8 cellular contexts compared by ENCODE assay signal in the genomic region with DNA sequence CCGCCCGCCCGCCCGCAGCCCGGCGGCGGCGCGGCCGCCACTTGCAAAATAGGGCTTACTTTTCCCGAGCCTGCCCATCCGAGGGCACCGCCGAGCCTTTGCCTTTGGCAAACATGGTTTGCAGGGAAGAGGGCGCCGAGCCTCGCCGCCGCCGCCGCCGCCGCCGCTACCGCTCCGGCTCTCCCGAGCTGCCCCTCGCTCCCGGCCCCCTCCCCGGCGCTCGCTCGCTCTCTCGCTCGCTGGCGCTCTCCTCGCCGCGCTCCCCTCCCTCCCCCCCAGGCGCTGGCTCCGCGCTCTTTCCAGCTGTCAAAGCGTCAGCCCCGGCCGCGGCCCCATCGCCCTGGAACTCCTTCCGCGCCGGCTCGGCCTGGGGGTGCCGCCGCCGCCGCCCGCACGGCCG. TPM values are rescaled to one million over a fixed set of nuclear protein-coding genes. Genes with fewer than 3 reads are reported as not detected.
DNase-seq lines count a peak whose midpoint lies in the region; ATAC-seq and TF ChIP-seq lines count a peak whose summit lies in the region.

No MANE protein-coding gene starts in this region.

- no peak for TF ChIP-seq POLR2A in right lobe of liver (IDR thresholded peaks at IDR 0.05)

- peaks cover 76% of the 10 kb centered on the region for H3K4me1 Mint-ChIP-seq in activated naive CD4-positive, alpha-beta T cell treated with anti-CD3 and anti-CD28 coated beads, Interleukin-2, amount 10 ng/mL, durations not matched to agents 7 days and 5 days
- peaks cover 71% of the 10 kb centered on the region for H3K4me1 Mint-ChIP-seq in activated CD4-positive, alpha-beta memory T cell treated with anti-CD3 and anti-CD28 coated beads, Interleukin-2, amount 10 ng/mL, durations not matched to agents 7 days and 5 days

- H3K36me3 ChIP-seq in right lobe of liver (peaks cover 0 to 12% (median 1%) of the 10 kb centered on the region in 4 donors), upper lobe of right lung (peaks cover 13% of the 10 kb centered on the region)

- no peaks in the 10 kb centered on the region for H3K9me3 Mint-ChIP-seq in activated naive CD4-positive, alpha-beta T cell treated with anti-CD3 and anti-CD28 coated beads, Interleukin-2, amount 10 ng/mL, durations not matched to agents 7 days and 5 days
- H3K9me3 Mint-ChIP-seq in activated naive CD4-positive, alpha-beta T cell treated with anti-CD3 and anti-CD28 coated beads, Interleukin-2, amount 50 U/mL, for 72 hours, result no peaks in the 10 kb centered on the region
- H3K9me3 Mint-ChIP-seq in activated CD4-positive, alpha-beta memory T cell treated with anti-CD3 and anti-CD28 coated beads, Interleukin-2, amount 10 ng/mL, durations not matched to agents 7 days and 5 days, result no peaks in the 10 kb centered on the region

- H3K9me3 ChIP-seq in right lobe of liver (no peaks in the 10 kb centered on the region), upper lobe of right lung (no peaks in the 10 kb centered on the region)

- H3K36me3 Mint-ChIP-seq in activated naive CD4-positive, alpha-beta T cell treated with anti-CD3 and anti-CD28 coated beads, Interleukin-2, amount 10 ng/mL, durations not matched to agents 7 days and 5 days, result peaks cover 41% of the 10 kb centered on the region
- peaks cover 27 to 38% of the 10 kb centered on the region in 2 donors for H3K36me3 Mint-ChIP-seq in activated naive CD4-positive, alpha-beta T cell treated with anti-CD3 and anti-CD28 coated beads, Interleukin-2, amount 50 U/mL, for 72 hours
- peaks cover 36% of the 10 kb centered on the region for H3K36me3 Mint-ChIP-seq in activated CD4-positive, alpha-beta memory T cell treated with anti-CD3 and anti-CD28 coated beads, Interleukin-2, amount 10 ng/mL, durations not matched to agents 7 days and 5 days (ENCODE audit: low read depth)

- no CpG with 5 or more reads among the region's 58 CpGs for WGBS in right lobe of liver (ENCODE audit: insufficient coverage, low coverage, low lambda C conversion rate, missing lambda C conversion rate)

- TF ChIP-seq CTCF in right lobe of liver (IDR thresholded peaks at IDR 0.05), result no peak
- TF ChIP-seq CTCF in upper lobe of right lung (IDR thresholded peaks at IDR 0.05), result no peak

- intact Hi-C loops in right lobe of liver (cut with DNase I), result loop anchor here (5.0 to 10.0 kb wide), 3 partner anchors 81 to 134 kb away; no protein-coding TSS in a partner anchor
- intact Hi-C loops in upper lobe of right lung (cut with DNase I), result loop anchor here (5.0 kb wide), 1 partner anchor 81 kb away; no protein-coding TSS in a partner anchor

- peak overlapping the region; percentile 62 to 79 (median 79) for H3K4me3 ChIP-seq in right lobe of liver
- H3K4me3 ChIP-seq in upper lobe of right lung, result peak overlapping the region; percentile 64

- peaks cover 0 to 8% (median 3%) of the 10 kb centered on the region in 4 donors for H3K4me1 ChIP-seq in right lobe of liver
- peaks cover 42% of the 10 kb centered on the region for H3K4me1 ChIP-seq in upper lobe of right lung

- H3K27ac ChIP-seq in right lobe of liver (peak overlapping the region in 2 of 3 donors; percentile 37 to 44), upper lobe of right lung (no peak overlapping the region)

- ATAC-seq in activated naive CD4-positive, alpha-beta T cell treated with anti-CD3 and anti-CD28 coated beads, Interleukin-2, amount 50 U/mL, for 72 hours, result no peak
- ATAC-seq in right lobe of liver, result no peak
- no peak for ATAC-seq in upper lobe of right lung
- no peak for ATAC-seq in GM18519 (IDR thresholded peaks at IDR 0.05; ENCODE audit: low FRiP score, unreplicated experiment)
- no peak for ATAC-seq in GM21723 (IDR thresholded peaks at IDR 0.05; ENCODE audit: unreplicated experiment)

- no peaks in the 10 kb centered on the region for H3K27me3 ChIP-seq in right lobe of liver
- no peaks in the 10 kb centered on the region for H3K27me3 ChIP-seq in upper lobe of right lung

- DNase-seq in activated naive CD4-positive, alpha-beta T cell treated with anti-CD3 and anti-CD28 coated beads, Interleukin-2, amount 10 ng/mL, durations not matched to agents 7 days and 5 days, result no peak
- DNase-seq in activated naive CD4-positive, alpha-beta T cell treated with anti-CD3 and anti-CD28 coated beads, Interleukin-2, amount 50 U/mL, for 72 hours (ENCODE audit: low spot score in 2 of 2), result no peak
- DNase-seq in activated CD4-positive, alpha-beta memory T cell treated with anti-CD3 and anti-CD28 coated beads, Interleukin-2, amount 10 ng/mL, durations not matched to agents 7 days and 5 days, result no peak
- DNase-seq in right lobe of liver (peak; percentile 38 to 62 (median 54)), upper lobe of right lung (no peak)
- no peak for DNase-seq in stimulated activated naive CD4-positive, alpha-beta T cell treated with Interleukin-2 at 50 U/mL for 16 hours (lab: John Stamatoyannopoulos, UW)

- peak overlapping the region; percentile 93 for H3K4me3 Mint-ChIP-seq in activated naive CD4-positive, alpha-beta T cell treated with anti-CD3 and anti-CD28 coated beads, Interleukin-2, amount 10 ng/mL, durations not matched to agents 7 days and 5 days
- peak overlapping the region; percentile 65 for H3K4me3 Mint-ChIP-seq in activated CD4-positive, alpha-beta memory T cell treated with anti-CD3 and anti-CD28 coated beads, Interleukin-2, amount 10 ng/mL, durations not matched to agents 7 days and 5 days

- CTCF ChIA-PET in activated naive CD4-positive, alpha-beta T cell treated with anti-CD3 and anti-CD28 coated beads, Interleukin-2, amount 10 ng/mL, durations not matched to agents 7 days and 5 days (lab: Charles Lee), result interaction anchor here (2.3 kb wide), 1 partner anchor 83 kb away, joined by 14 read pairs; no protein-coding TSS in a partner anchor
- CTCF ChIA-PET in activated CD4-positive, alpha-beta memory T cell treated with anti-CD3 and anti-CD28 coated beads, Interleukin-2, amount 10 ng/mL, durations not matched to agents 7 days and 5 days (lab: Charles Lee), result interaction anchor here (0.7 to 6.7 kb wide), 4 partner anchors 10 to 324 kb away, joined by 3 to 104 read pairs (median 4); no protein-coding TSS in a partner anchor

- peaks cover 4% of the 10 kb centered on the region for H3K27me3 Mint-ChIP-seq in activated naive CD4-positive, alpha-beta T cell treated with anti-CD3 and anti-CD28 coated beads, Interleukin-2, amount 10 ng/mL, durations not matched to agents 7 days and 5 days
- no peaks in the 10 kb centered on the region for H3K27me3 Mint-ChIP-seq in activated CD4-positive, alpha-beta memory T cell treated with anti-CD3 and anti-CD28 coated beads, Interleukin-2, amount 10 ng/mL, durations not matched to agents 7 days and 5 days

- H3K27ac Mint-ChIP-seq in activated naive CD4-positive, alpha-beta T cell treated with anti-CD3 and anti-CD28 coated beads, Interleukin-2, amount 10 ng/mL, durations not matched to agents 7 days and 5 days, result no peak overlapping the region
- H3K27ac Mint-ChIP-seq in activated naive CD4-positive, alpha-beta T cell treated with anti-CD3 and anti-CD28 coated beads, Interleukin-2, amount 50 U/mL, for 72 hours, result no peak overlapping the region
- H3K27ac Mint-ChIP-seq in activated CD4-positive, alpha-beta memory T cell treated with anti-CD3 and anti-CD28 coated beads, Interleukin-2, amount 10 ng/mL, durations not matched to agents 7 days and 5 days, result no peak overlapping the region

- POLR2A ChIA-PET in activated CD4-positive, alpha-beta memory T cell treated with anti-CD3 and anti-CD28 coated beads, Interleukin-2, amount 10 ng/mL, durations not matched to agents 7 days and 5 days (lab: Charles Lee), result interaction anchor here (0.6 to 2.5 kb wide), 9 partner anchors 10 to 353 kb away, joined by 3 to 60 read pairs (median 7); partner anchors contain the start of genes CYB5RL, MRPL37, TCEANC2 and TMEM59

RNA-seq across cellular contexts. Expression of gene SSBP3, which starts 0.3 kb away (rescaled TPM):
- total RNA-seq in activated naive CD4-positive, alpha-beta T cell treated with anti-CD3 and anti-CD28 coated beads, Interleukin-2, amount 50 U/mL, for 72 hours, result 10 to 100 TPM; 66.1 to 80.4 TPM
- total RNA-seq in activated CD4-positive, alpha-beta memory T cell treated with anti-CD3 and anti-CD28 coated beads, Interleukin-2, amount 10 ng/mL, durations not matched to agents 7 days and 5 days, result 10 to 100 TPM; 90.0 TPM
- total RNA-seq in right lobe of liver (10 to 100 TPM; 19.4 to 34.1 (median 24.4) TPM), upper lobe of right lung (40.4 TPM)

Comparison
In these comparisons a context has a peak if more than half of its experiments do, and no peak if none do; other contexts are left out.
1. DNase-seq: peak in right lobe of liver (3 of 3); none in activated naive CD4-positive, alpha-beta T cell treated with anti-CD3 and anti-CD28 coated beads, Interleukin-2, amount 10 ng/mL, durations not matched to agents 7 days and 5 days (single experiment), activated naive CD4-positive, alpha-beta T cell treated with anti-CD3 and anti-CD28 coated beads, Interleukin-2, amount 50 U/mL, for 72 hours (0 of 2), activated CD4-positive, alpha-beta memory T cell treated with anti-CD3 and anti-CD28 coated beads, Interleukin-2, amount 10 ng/mL, durations not matched to agents 7 days and 5 days (single experiment), upper lobe of right lung (single experiment) and stimulated activated naive CD4-positive, alpha-beta T cell treated with Interleukin-2 at 50 U/mL for 16 hours (single experiment).